Comparison of ENCODE assay signal across 35 cellular contexts in the genomic region with DNA sequence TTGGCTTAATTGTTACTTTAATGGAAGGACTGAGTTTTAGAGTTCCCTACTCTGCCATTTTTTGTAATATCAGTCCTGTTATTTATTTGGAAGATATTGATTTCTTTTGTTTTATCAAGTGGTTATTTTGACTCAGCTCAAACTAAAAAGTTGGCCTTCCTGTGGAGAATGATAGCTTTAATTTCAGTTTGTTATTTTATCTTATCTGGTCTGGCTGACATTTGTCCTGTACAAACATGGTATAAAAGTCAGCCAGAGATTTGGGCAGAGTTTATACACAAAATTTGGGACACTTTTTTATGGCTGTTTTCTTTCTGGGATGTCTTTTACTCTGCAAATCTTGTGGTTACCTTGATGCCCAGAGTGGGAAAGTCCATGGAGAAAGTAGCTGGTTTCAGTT.
"Had no signal": no experiment of that assay in that cellular context is flagged by ENCODE, and none has a peak within 500 bp of the region (broad histone marks: within the 10 kb centered on the region; RNA-seq: fewer than 3 reads in every experiment).

No MANE protein-coding gene starts in this region.

- DNase-seq: Karpas-422, Kasumi-1, KG1, MG63, MM.1S, MV-4-11, NCI-H1048, NCI-H1092, NCI-H1092 treated with DMSO at 0.1 percent for 48 hours, NCI-H1105, NCI-H1105 treated with DMSO at 0.1 percent for 48 hours, NCI-H1417, NCI-H1417 treated with DMSO at 0.1 percent for 48 hours, NCI-H1436, NCI-H1436 treated with DMSO at 0.1 percent for 48 hours, NCI-H146, NCI-H1694, NCI-H1694 treated with DMSO at 0.1 percent for 48 hours, NCI-H187, NCI-H187 treated with DMSO at 0.1 percent for 48 hours, NCI-H1930, NCI-H2029, NCI-H2029 treated with DMSO at 0.1 percent for 48 hours, NCI-H2081, NCI-H2081 treated with DMSO at 0.1 percent for 48 hours, NCI-H2107, NCI-H2171, NCI-H2171 treated with DMSO at 0.1 percent for 48 hours, NCI-H2227 treated with DMSO at 0.1 percent for 48 hours, NCI-H226, NCI-H345, NCI-H446, NCI-H446 treated with DMSO at 0.1 percent for 48 hours, NCI-H510A had no signal

- H3K27me3 ChIP-seq: MG63 had no signal

- H3K4me3 ChIP-seq: MG63 had no signal

- H3K9ac ChIP-seq: KMS-11 had no signal

- H3K27ac ChIP-seq: KMS-11 had no signal

- H3K36me3 ChIP-seq: MG63 had no signal

- H3K4me2 ChIP-seq: KMS-11 had no signal

- H3K9me3 ChIP-seq: MG63 had no signal
